Comparison of ENCODE assay signal across 1 cellular context in genomic region chr20:64242797-64243475, GRCh38.
TF ChIP-seq lines count a peak whose summit lies in the region.

No MANE protein-coding gene starts in this region.

TF ChIP-seq in HepG2, 621 proteins besides CTCF, POLR2A, EP300 and RAD21 (continued from another document and continues in another):
- TF ChIP-seq ZNF143 (CRISPR knock-in tag; IDR thresholded peaks at IDR 0.05) (no peak), TRAFD1 (CRISPR knock-in tag; IDR thresholded peaks at IDR 0.05; ENCODE audit: borderline replicate concordance) (no peak), CEBPG (CRISPR knock-in tag; IDR thresholded peaks at IDR 0.05) (peak; percentile 50; the same call in 1 of the 2 replicates), GMEB1 (CRISPR knock-in tag; IDR thresholded peaks at IDR 0.05; ENCODE audit: borderline replicate concordance) (peak; percentile 39; the same call in 1 of the 2 replicates), SIX1 (CRISPR knock-in tag; IDR thresholded peaks at IDR 0.05; ENCODE audit: borderline replicate concordance) (peak; percentile 79; the same call in 1 of the 2 replicates), KAT2B (IDR thresholded peaks at IDR 0.05; ENCODE audit: borderline replicate concordance, low read depth, low read length) (no peak), ZNF766 (CRISPR knock-in tag; IDR thresholded peaks at IDR 0.05; ENCODE audit: borderline replicate concordance) (peak; percentile 57; the same call in 1 of the 2 replicates), ELF4 (CRISPR knock-in tag; IDR thresholded peaks at IDR 0.05; ENCODE audit: borderline replicate concordance) (no peak), ZNF703 (CRISPR knock-in tag; IDR thresholded peaks at IDR 0.05; ENCODE audit: borderline replicate concordance) (peak; percentile 69; the same call in 1 of the 2 replicates), ZNF10 (CRISPR knock-in tag; IDR thresholded peaks at IDR 0.05; ENCODE audit: borderline replicate concordance, low read depth) (no peak), ZNF792 (CRISPR knock-in tag; IDR thresholded peaks at IDR 0.05) (peak; percentile 88; the same call in 1 of the 2 replicates), NRL (CRISPR knock-in tag; IDR thresholded peaks at IDR 0.05; ENCODE audit: borderline replicate concordance) (0 out of 2 replicates have a peak, but pooled peaks have one; percentile 46), NR2F2 (IDR thresholded peaks at IDR 0.05; ENCODE audit: borderline replicate concordance, low read depth) (peak; percentile 96), ZNF597 (CRISPR knock-in tag; IDR thresholded peaks at IDR 0.05) (no peak), FLYWCH1 (CRISPR knock-in tag; IDR thresholded peaks at IDR 0.05) (no peak), ISL2 (CRISPR knock-in tag; IDR thresholded peaks at IDR 0.05) (peak; percentile 74; the same call in 1 of the 2 replicates), UBTF (CRISPR knock-in tag; IDR thresholded peaks at IDR 0.05) (no peak; the same call in 1 of the 2 replicates), KLF9 (CRISPR knock-in tag; IDR thresholded peaks at IDR 0.05; ENCODE audit: low read depth) (peak; percentile 26; the same call in 1 of the 2 replicates), CHD4 (IDR thresholded peaks at IDR 0.05; ENCODE audit: borderline replicate concordance, low read length) (no peak; the same call in 1 of the 2 replicates), RFX3 (CRISPR knock-in tag; IDR thresholded peaks at IDR 0.05) (no peak), NFYB (CRISPR knock-in tag; IDR thresholded peaks at IDR 0.05) (no peak), ZNF24 (IDR thresholded peaks at IDR 0.05) (0 out of 2 replicates have a peak, but pooled peaks have one; percentile 40), DRAP1 (CRISPR knock-in tag; IDR thresholded peaks at IDR 0.05) (peak; percentile 50; the same call in 1 of the 2 replicates), MLX (CRISPR knock-in tag; IDR thresholded peaks at IDR 0.05) (peak; percentile 81; the same call in 1 of the 2 replicates), DBP (CRISPR knock-in tag; IDR thresholded peaks at IDR 0.05; ENCODE audit: not compliant biosample characterization) (no peak), ZNF430 (CRISPR knock-in tag; IDR thresholded peaks at IDR 0.05) (0 out of 2 replicates have a peak, but pooled peaks have one; percentile 66), ATF7-NPFF (CRISPR knock-in tag; IDR thresholded peaks at IDR 0.05; ENCODE audit: low read depth) (no peak), FOSL1 (CRISPR knock-in tag; IDR thresholded peaks at IDR 0.05; ENCODE audit: borderline replicate concordance) (peak; percentile 42; the same call in 1 of the 2 replicates), RERE (CRISPR knock-in tag; IDR thresholded peaks at IDR 0.05; ENCODE audit: low read depth) (no peak), TERF1 (CRISPR knock-in tag; IDR thresholded peaks at IDR 0.05) (no peak), YY1 (IDR thresholded peaks at IDR 0.05; ENCODE audit: insufficient read depth, insufficient replicate concordance, low read depth, low read length) (peak; percentile 26), HBP1 (CRISPR knock-in tag; IDR thresholded peaks at IDR 0.05; ENCODE audit: low read depth) (no peak), CCAR2 (optimal IDR thresholded peaks at IDR 0.05; ENCODE audit: low read depth, low read length) (no peak), TFE3 (CRISPR knock-in tag; IDR thresholded peaks at IDR 0.05) (peak; percentile 85; the same call in 1 of the 2 replicates), CREM (IDR thresholded peaks at IDR 0.05) (peak; percentile 84), CREM (CRISPR knock-in tag; IDR thresholded peaks at IDR 0.05) (no peak), ZNF720 (CRISPR knock-in tag; IDR thresholded peaks at IDR 0.05) (no peak), KLF16 (CRISPR knock-in tag; IDR thresholded peaks at IDR 0.05) (peak in 1 of 2 experiments; percentile 70; a peak in 2 of 4 replicates), ARNT (IDR thresholded peaks at IDR 0.05) (no peak), SRF (IDR thresholded peaks at IDR 0.05; ENCODE audit: low read depth, low read length) (0 out of 2 replicates have a peak, but pooled peaks have one; percentile 12), ZNF253 (CRISPR knock-in tag; IDR thresholded peaks at IDR 0.05; ENCODE audit: borderline replicate concordance) (no peak), TCF12 (IDR thresholded peaks at IDR 0.05) (no peak), TCF12 (CRISPR knock-in tag; IDR thresholded peaks at IDR 0.05) (no peak; the same call in 1 of the 2 replicates), KMT2B (CRISPR knock-in tag; IDR thresholded peaks at IDR 0.05) (no peak)
